In the genomic region with DNA sequence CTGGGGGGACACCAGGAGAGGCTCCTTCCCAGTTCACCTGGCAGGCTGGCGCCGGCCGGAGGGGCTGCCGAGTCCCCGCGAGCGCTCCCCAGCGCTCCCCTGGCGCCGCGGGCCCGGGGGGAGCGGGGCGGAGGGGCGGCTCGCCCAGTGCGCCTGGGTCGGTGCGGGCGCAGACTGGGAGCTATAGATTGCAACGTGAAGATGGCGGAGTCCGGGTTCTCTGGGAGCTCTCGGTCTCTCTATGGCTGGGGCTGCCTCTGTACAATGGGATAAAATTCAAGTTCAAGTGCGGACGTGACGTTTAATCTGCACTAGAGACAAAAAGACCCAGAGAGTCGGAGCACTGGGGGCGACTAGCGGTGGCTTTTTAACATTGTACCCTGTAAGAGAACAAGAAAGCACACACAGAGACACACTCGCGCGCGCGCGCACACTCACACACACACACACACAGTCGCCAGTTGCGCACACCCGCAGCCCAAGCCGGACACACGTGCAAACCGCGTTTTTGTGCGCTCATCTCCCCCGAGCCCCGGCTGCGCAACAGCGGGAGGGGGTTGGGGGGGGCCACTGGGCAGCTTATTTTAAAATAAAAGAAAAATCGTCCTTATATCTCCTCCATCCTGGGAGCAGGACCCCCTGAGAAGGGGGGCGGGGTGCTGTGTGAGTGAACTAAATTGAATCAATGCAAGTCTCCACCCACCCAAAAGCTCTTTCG, we compare ENCODE assay signal across 8 cellular contexts. TPM values are rescaled to one million over a fixed set of nuclear protein-coding genes. Genes with fewer than 3 reads are reported as not detected.
DNase-seq lines count a peak whose midpoint lies in the region; ATAC-seq and TF ChIP-seq lines count a peak whose summit lies in the region.

TSS of gene BCL11B (minus strand) at position 247 of the 718 bp plus-strand sequence. CDS start 979 bp downstream, outside the sequence.

- peak within 1 kb of the TSS; percentile 99 for H3K27ac Mint-ChIP-seq in activated naive CD8-positive, alpha-beta T cell

- DNase-seq in GM03348 (ENCODE audit: low spot score) (peak; percentile 82), MV-4-11 (lab: John Stamatoyannopoulos, UW) (peak; percentile 92), SW480 (ENCODE audit: low spot score) (peak; percentile 98), left cardiac atrium (peak; percentile 61), renal cortical epithelial cell (ENCODE audit: low read depth) (peak; percentile 68), SHP77 (lab: John Stamatoyannopoulos, UW) (no peak)

- H3K9me3 Mint-ChIP-seq in activated naive CD8-positive, alpha-beta T cell (ENCODE audit: low read depth): no peaks in the 10 kb centered on the region

- ATAC-seq in left cardiac atrium: peak; percentile 44 to 45

- TF ChIP-seq CTCF in HEK293 (tag by site-specific recombination; IDR thresholded peaks at IDR 0.05): peak; percentile 63

- no peaks in the 10 kb centered on the region for H3K27me3 Mint-ChIP-seq in activated naive CD8-positive, alpha-beta T cell

- no peaks in the 10 kb centered on the region for H3K9me3 ChIP-seq in HEK293 (ENCODE audit: control insufficient read depth, insufficient read depth, low read depth, low read length)

- intact Hi-C loops in left cardiac atrium (cut with DNase I): no loop called here

- CTCF ChIA-PET in HEK293 (lab: Yijun Ruan, JAX): interaction anchor here (0.7 to 1.0 kb wide), 7 partner anchors 43 to 1349 kb away, joined by 3 to 6 read pairs (median 3); no protein-coding TSS in a partner anchor

- H3K4me1 ChIP-seq in HEK293 (ENCODE audit: control insufficient read depth, insufficient read depth, low read length): no peaks in the 10 kb centered on the region; the same call in 1 of the 2 replicates

- H3K4me3 ChIP-seq in HEK293 (ENCODE audit: low read depth, low read length): peak within 1 kb of the TSS; percentile 73

- peak within 1 kb of the TSS; percentile 98 for H3K4me3 Mint-ChIP-seq in activated naive CD8-positive, alpha-beta T cell

- H3K36me3 Mint-ChIP-seq in activated naive CD8-positive, alpha-beta T cell: peaks cover 3% of the 10 kb centered on the region

- no peaks in the 10 kb centered on the region for H3K36me3 ChIP-seq in HEK293 (ENCODE audit: control insufficient read depth in 2 of 2, insufficient read depth in 1 of 2, low read length in 2 of 2)

- POLR2A ChIA-PET in HEK293 (lab: Yijun Ruan, JAX): no interaction called here

- H3K4me1 Mint-ChIP-seq in activated naive CD8-positive, alpha-beta T cell (ENCODE audit: low read depth): peaks cover 42% of the 10 kb centered on the region

- H3K27ac ChIP-seq in HEK293 (ENCODE audit: extremely low read depth, low read depth, low read length): peak within 1 kb of the TSS; percentile 95

TF ChIP-seq in HEK293, 187 proteins besides CTCF, POLR2A, EP300 and RAD21 (continues in another document):
- no peak for TF ChIP-seq ZNF433 (tag by site-specific recombination; IDR thresholded peaks at IDR 0.05; ENCODE audit: low read depth)
- peak; percentile 66 for TF ChIP-seq ZIC2 (tag by site-specific recombination; IDR thresholded peaks at IDR 0.05)
- 0 out of 2 replicates have a peak, but pooled peaks have one; percentile 30 for TF ChIP-seq ZFP69B (tag by site-specific recombination; IDR thresholded peaks at IDR 0.05)
- TF ChIP-seq ZNF324 (tag by site-specific recombination; IDR thresholded peaks at IDR 0.05): peak; percentile 70
- no peak for TF ChIP-seq ZNF354C (tag by site-specific recombination; IDR thresholded peaks at IDR 0.05; ENCODE audit: borderline replicate concordance, low read depth)
- peak; percentile 81 for TF ChIP-seq ZBTB8A (tag by site-specific recombination; IDR thresholded peaks at IDR 0.05)
- TF ChIP-seq KLF9 (tag by site-specific recombination; IDR thresholded peaks at IDR 0.05; ENCODE audit: low read depth): peak; percentile 58
- no peak for TF ChIP-seq ZNF830 (tag by site-specific recombination; IDR thresholded peaks at IDR 0.05; ENCODE audit: low read depth)
- TF ChIP-seq BCL11A (tag by site-specific recombination; IDR thresholded peaks at IDR 0.05; ENCODE audit: low read depth): no peak
- TF ChIP-seq ZNF335 (tag by site-specific recombination; conservative IDR thresholded peaks at IDR 0.05): peak; percentile 73
- no peak for TF ChIP-seq ZNF302 (tag by site-specific recombination; IDR thresholded peaks at IDR 0.05; ENCODE audit: low read depth)
- TF ChIP-seq SP2 (tag by site-specific recombination; IDR thresholded peaks at IDR 0.05): no peak
- peak; percentile 95 for TF ChIP-seq KLF16 (tag by site-specific recombination; IDR thresholded peaks at IDR 0.05)
- TF ChIP-seq, protein P1, sequence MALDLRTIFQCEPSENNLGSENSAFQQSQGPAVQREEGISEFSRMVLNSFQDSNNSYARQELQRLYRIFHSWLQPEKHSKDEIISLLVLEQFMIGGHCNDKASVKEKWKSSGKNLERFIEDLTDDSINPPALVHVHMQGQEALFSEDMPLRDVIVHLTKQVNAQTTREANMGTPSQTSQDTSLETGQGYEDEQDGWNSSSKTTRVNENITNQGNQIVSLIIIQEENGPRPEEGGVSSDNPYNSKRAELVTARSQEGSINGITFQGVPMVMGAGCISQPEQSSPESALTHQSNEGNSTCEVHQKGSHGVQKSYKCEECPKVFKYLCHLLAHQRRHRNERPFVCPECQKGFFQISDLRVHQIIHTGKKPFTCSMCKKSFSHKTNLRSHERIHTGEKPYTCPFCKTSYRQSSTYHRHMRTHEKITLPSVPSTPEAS (tag by site-specific recombination; IDR thresholded peaks at IDR 0.05): peak; percentile 96
- TF ChIP-seq ZNF2 (tag by site-specific recombination; IDR thresholded peaks at IDR 0.05): 0 out of 2 replicates have a peak, but pooled peaks have one; percentile 51
- TF ChIP-seq ZBTB11 (tag by site-specific recombination; conservative IDR thresholded peaks at IDR 0.05; ENCODE audit: low read depth): peak; percentile 17; the same call in 1 of the 2 replicates
- TF ChIP-seq ZBTB20 (tag by site-specific recombination; IDR thresholded peaks at IDR 0.05): peak; percentile 33; the same call in 1 of the 2 replicates
- TF ChIP-seq ZBTB48 (tag by site-specific recombination; IDR thresholded peaks at IDR 0.05): no peak; the same call in 1 of the 2 replicates
- TF ChIP-seq ZNF266 (tag by site-specific recombination; IDR thresholded peaks at IDR 0.05; ENCODE audit: low read depth): no peak
- TF ChIP-seq, protein P2, sequence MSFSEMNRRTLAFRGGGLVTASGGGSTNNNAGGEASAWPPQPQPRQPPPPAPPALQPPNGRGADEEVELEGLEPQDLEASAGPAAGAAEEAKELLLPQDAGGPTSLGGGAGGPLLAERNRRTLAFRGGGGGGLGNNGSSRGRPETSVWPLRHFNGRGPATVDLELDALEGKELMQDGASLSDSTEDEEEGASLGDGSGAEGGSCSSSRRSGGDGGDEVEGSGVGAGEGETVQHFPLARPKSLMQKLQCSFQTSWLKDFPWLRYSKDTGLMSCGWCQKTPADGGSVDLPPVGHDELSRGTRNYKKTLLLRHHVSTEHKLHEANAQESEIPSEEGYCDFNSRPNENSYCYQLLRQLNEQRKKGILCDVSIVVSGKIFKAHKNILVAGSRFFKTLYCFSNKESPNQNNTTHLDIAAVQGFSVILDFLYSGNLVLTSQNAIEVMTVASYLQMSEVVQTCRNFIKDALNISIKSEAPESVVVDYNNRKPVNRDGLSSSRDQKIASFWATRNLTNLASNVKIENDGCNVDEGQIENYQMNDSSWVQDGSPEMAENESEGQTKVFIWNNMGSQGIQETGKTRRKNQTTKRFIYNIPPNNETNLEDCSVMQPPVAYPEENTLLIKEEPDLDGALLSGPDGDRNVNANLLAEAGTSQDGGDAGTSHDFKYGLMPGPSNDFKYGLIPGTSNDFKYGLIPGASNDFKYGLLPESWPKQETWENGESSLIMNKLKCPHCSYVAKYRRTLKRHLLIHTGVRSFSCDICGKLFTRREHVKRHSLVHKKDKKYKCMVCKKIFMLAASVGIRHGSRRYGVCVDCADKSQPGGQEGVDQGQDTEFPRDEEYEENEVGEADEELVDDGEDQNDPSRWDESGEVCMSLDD (tag by site-specific recombination; IDR thresholded peaks at IDR 0.05): peak; percentile 86
- peak; percentile 39; the same call in 1 of the 2 replicates for TF ChIP-seq ZNF843 (tag by site-specific recombination; IDR thresholded peaks at IDR 0.05)

RNA-seq across cellular contexts. Expression of gene BCL11B, which starts in this region (rescaled TPM):
- under 1 TPM; 0.29 to 0.59 TPM for total RNA-seq in left cardiac atrium
- 0.17 and 0.20 TPM in 2 replicates for total RNA-seq in renal cortical epithelial cell

Comparison
In these comparisons a context has a peak if more than half of its experiments do, and no peak if none do; other contexts are left out.
1. Peak in DNase-seq and ATAC-seq in left cardiac atrium; RNA of the gene not detected or under 1 TPM.
2. Peak in DNase-seq in renal cortical epithelial cell; RNA of the gene not detected or under 1 TPM.
3. DNase-seq: peak in GM03348 (single experiment), MV-4-11 (single experiment) and SW480 (single experiment); none in SHP77 (0 of 2).